Comparison of ENCODE assay signal across 20 cellular contexts in the genomic region with DNA sequence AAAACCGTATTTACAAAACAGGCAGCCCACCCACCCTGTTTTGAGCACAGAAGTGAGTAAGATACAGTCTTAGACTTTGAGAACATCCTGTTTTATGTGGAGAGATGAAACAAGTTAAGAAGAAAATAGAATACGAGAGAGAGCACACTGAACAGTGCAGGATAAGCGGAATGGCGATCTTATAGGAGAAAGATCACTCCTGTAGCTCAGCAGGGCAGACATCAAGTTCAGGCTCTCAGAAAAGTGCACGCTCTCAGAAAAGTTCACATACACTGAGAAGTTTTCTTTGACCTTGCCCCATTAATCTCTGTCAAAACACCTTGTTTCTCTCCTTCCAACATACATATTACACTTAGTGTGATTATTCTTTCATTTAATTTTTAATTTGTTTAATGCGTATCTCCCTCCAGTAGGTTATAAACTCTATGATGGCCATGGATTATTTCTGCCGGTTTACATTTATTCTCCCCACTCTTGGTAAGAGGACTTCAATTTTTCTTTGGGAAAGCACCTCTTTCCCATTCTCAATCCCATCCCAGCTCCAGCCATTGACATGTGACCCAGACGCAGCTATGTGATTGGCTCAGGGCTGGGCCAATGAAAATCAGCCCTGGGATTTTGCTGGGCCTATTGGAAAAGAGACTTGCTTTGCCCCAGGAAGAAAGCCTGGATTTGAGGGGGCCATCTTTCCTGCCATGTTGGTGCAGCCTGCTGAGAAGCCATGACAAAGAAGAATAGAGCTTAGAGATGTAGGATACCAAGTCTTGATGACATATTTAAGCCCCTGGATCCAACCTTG. TPM values are rescaled to one million over a fixed set of nuclear protein-coding genes. Genes with fewer than 3 reads are reported as not detected.
"Had no signal": no experiment of that assay in that cellular context is flagged by ENCODE, and none has a peak within 500 bp of the region (broad histone marks: within the 10 kb centered on the region; RNA-seq: fewer than 3 reads in every experiment).

No MANE protein-coding gene starts in this region.

- H3K36me3 ChIP-seq: cardiac muscle cell, left ventricle myocardium inferior, spleen, thoracic aorta, vagina had no signal

- H3K4me3 ChIP-seq: cardiac muscle cell, left ventricle myocardium inferior, spleen, thoracic aorta, vagina had no signal

- DNase-seq: activated CD4-positive, alpha-beta T cell treated with anti-CD3 and anti-CD28 coated beads, Interleukin-2, amount 10 ng/mL, durations not matched to agents 7 days and 5 days; activated CD4-positive, CD25-positive, alpha-beta regulatory T cell treated with anti-CD3 and anti-CD28 coated beads, Interleukin-2, amount 50 U/mL, for 72 hours; activated CD8-positive, alpha-beta memory T cell treated with anti-CD3 and anti-CD28 coated beads, Interleukin-2, amount 10 ng/mL, durations not matched to agents 7 days and 5 days; activated CD8-positive, alpha-beta T cell treated with anti-CD3 and anti-CD28 coated beads for 36 hours; activated effector memory CD4-positive, alpha-beta T cell treated with anti-CD3 and anti-CD28 coated beads, Interleukin-2, amount 50 U/mL, for 16 hours; activated naive CD4-positive, alpha-beta T cell treated with anti-CD3 and anti-CD28 coated beads, Interleukin-2, amount 10 ng/mL, durations not matched to agents 7 days and 5 days; activated T-cell treated with anti-CD3 and anti-CD28 coated beads for 4 hours; foreskin keratinocyte; left ventricle myocardium inferior; midbrain; natural killer cell; retina; spleen; stimulated activated CD4-positive, alpha-beta T cell treated with anti-CD3 and anti-CD28 coated beads, Interleukin-4, amount 100 ng/mL, for 1 hour; stimulated activated naive CD4-positive, alpha-beta T cell had no signal

- H3K27me3 ChIP-seq: cardiac muscle cell, vagina had no signal

- H3K27ac ChIP-seq: cardiac muscle cell, foreskin keratinocyte, left ventricle myocardium inferior, spleen, thoracic aorta, vagina, VCaP had no signal

- ATAC-seq: activated CD8-positive, alpha-beta memory T cell treated with anti-CD3 and anti-CD28 coated beads, Interleukin-2, amount 10 ng/mL, durations not matched to agents 7 days and 5 days; activated CD8-positive, alpha-beta T cell treated with anti-CD3 and anti-CD28 coated beads for 36 hours; foreskin keratinocyte; natural killer cell had no signal

- H3K4me1 ChIP-seq: foreskin keratinocyte, left ventricle myocardium inferior, spleen, vagina had no signal

- H3K9me3 ChIP-seq: left ventricle myocardium inferior, spleen, thoracic aorta, vagina had no signal

RNA-seq across cellular contexts. Expression of a gene that starts 16.2 kb away (rescaled TPM):
- total RNA-seq: activated CD8-positive, alpha-beta T cell treated with anti-CD3 and anti-CD28 coated beads for 36 hours; foreskin keratinocyte; glomerular endothelial cell had no signal
- polyA plus RNA-seq: foreskin keratinocyte had no signal
